In the genomic region with DNA sequence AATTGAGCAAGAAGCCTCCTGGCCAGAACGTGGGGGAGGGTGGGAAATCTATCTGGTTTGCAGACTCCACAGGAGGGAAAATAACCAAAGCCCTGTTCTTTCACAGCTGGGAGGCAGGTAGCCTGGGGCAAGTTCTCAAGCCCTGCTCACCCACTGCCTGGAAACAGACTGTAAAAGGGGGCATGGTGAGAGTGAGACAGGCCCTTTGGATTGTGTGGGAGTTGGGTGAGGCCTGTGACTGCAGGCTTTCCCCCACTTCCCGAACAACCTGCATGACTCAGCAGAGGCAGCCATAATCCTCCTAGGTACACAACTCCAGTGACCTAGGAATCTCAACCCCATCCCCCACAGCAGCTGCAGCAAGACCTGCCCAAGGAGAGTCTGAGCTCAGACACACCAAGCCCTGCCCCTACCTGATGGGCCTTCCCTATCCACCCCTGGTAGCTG, we compare ENCODE assay signal across 1 cellular context.
TF ChIP-seq lines count a peak whose summit lies in the region.

No MANE protein-coding gene starts in this region.

TF ChIP-seq in HepG2, 621 proteins besides CTCF, POLR2A, EP300 and RAD21 (continued from another document):
- TF ChIP-seq, protein P1, sequence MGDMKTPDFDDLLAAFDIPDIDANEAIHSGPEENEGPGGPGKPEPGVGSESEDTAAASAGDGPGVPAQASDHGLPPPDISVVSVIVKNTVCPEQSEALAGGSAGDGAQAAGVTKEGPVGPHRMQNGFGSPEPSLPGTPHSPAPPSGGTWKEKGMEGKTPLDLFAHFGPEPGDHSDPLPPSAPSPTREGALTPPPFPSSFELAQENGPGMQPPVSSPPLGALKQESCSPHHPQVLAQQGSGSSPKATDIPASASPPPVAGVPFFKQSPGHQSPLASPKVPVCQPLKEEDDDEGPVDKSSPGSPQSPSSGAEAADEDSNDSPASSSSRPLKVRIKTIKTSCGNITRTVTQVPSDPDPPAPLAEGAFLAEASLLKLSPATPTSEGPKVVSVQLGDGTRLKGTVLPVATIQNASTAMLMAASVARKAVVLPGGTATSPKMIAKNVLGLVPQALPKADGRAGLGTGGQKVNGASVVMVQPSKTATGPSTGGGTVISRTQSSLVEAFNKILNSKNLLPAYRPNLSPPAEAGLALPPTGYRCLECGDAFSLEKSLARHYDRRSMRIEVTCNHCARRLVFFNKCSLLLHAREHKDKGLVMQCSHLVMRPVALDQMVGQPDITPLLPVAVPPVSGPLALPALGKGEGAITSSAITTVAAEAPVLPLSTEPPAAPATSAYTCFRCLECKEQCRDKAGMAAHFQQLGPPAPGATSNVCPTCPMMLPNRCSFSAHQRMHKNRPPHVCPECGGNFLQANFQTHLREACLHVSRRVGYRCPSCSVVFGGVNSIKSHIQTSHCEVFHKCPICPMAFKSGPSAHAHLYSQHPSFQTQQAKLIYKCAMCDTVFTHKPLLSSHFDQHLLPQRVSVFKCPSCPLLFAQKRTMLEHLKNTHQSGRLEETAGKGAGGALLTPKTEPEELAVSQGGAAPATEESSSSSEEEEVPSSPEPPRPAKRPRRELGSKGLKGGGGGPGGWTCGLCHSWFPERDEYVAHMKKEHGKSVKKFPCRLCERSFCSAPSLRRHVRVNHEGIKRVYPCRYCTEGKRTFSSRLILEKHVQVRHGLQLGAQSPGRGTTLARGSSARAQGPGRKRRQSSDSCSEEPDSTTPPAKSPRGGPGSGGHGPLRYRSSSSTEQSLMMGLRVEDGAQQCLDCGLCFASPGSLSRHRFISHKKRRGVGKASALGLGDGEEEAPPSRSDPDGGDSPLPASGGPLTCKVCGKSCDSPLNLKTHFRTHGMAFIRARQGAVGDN (CRISPR knock-in tag; IDR thresholded peaks at IDR 0.05) = peak; percentile 42
- peak; percentile 61; the same call in 1 of the 2 replicates for TF ChIP-seq MAFG (CRISPR knock-in tag; IDR thresholded peaks at IDR 0.05)
- TF ChIP-seq NFE2L2 (IDR thresholded peaks at IDR 0.05; ENCODE audit: low read length) = peak; percentile 79; the same call in 1 of the 2 replicates
- TF ChIP-seq EHMT2 (IDR thresholded peaks at IDR 0.05; ENCODE audit: borderline replicate concordance, low read depth, low read length) = 0 out of 2 replicates have a peak, but pooled peaks have one; percentile 49
- TF ChIP-seq, protein P2, sequence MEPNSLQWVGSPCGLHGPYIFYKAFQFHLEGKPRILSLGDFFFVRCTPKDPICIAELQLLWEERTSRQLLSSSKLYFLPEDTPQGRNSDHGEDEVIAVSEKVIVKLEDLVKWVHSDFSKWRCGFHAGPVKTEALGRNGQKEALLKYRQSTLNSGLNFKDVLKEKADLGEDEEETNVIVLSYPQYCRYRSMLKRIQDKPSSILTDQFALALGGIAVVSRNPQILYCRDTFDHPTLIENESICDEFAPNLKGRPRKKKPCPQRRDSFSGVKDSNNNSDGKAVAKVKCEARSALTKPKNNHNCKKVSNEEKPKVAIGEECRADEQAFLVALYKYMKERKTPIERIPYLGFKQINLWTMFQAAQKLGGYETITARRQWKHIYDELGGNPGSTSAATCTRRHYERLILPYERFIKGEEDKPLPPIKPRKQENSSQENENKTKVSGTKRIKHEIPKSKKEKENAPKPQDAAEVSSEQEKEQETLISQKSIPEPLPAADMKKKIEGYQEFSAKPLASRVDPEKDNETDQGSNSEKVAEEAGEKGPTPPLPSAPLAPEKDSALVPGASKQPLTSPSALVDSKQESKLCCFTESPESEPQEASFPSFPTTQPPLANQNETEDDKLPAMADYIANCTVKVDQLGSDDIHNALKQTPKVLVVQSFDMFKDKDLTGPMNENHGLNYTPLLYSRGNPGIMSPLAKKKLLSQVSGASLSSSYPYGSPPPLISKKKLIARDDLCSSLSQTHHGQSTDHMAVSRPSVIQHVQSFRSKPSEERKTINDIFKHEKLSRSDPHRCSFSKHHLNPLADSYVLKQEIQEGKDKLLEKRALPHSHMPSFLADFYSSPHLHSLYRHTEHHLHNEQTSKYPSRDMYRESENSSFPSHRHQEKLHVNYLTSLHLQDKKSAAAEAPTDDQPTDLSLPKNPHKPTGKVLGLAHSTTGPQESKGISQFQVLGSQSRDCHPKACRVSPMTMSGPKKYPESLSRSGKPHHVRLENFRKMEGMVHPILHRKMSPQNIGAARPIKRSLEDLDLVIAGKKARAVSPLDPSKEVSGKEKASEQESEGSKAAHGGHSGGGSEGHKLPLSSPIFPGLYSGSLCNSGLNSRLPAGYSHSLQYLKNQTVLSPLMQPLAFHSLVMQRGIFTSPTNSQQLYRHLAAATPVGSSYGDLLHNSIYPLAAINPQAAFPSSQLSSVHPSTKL (CRISPR knock-in tag; IDR thresholded peaks at IDR 0.05) = peak; percentile 37
- TF ChIP-seq ZFX (CRISPR knock-in tag; IDR thresholded peaks at IDR 0.05; ENCODE audit: low read depth) = peak; percentile 54; the same call in 1 of the 2 replicates
- TF ChIP-seq KMT2A (CRISPR knock-in tag; IDR thresholded peaks at IDR 0.05) = 0 out of 2 replicates have a peak, but pooled peaks have one; percentile 9
- peak; percentile 91 for TF ChIP-seq NFE2 (CRISPR knock-in tag; IDR thresholded peaks at IDR 0.05)
- 0 out of 2 replicates have a peak, but pooled peaks have one; percentile 24 for TF ChIP-seq KDM2A (CRISPR knock-in tag; IDR thresholded peaks at IDR 0.05; ENCODE audit: borderline replicate concordance, low read depth)
- 0 out of 2 replicates have a peak, but pooled peaks have one; percentile 41 for TF ChIP-seq ZNF124 (CRISPR knock-in tag; IDR thresholded peaks at IDR 0.05)
- TF ChIP-seq ETV5 (CRISPR knock-in tag; IDR thresholded peaks at IDR 0.05; ENCODE audit: borderline replicate concordance) = 0 out of 2 replicates have a peak, but pooled peaks have one; percentile 8
- peak; percentile 17 for TF ChIP-seq RBM39 (IDR thresholded peaks at IDR 0.05; ENCODE audit: low read depth, low read length, poor library complexity, severe bottlenecking)
- 0 out of 2 replicates have a peak, but pooled peaks have one; percentile 33 for TF ChIP-seq ZNF292 (CRISPR knock-in tag; IDR thresholded peaks at IDR 0.05; ENCODE audit: borderline replicate concordance, low read depth)
- 0 out of 2 replicates have a peak, but pooled peaks have one; percentile 39 for TF ChIP-seq BRD4 (CRISPR knock-in tag; IDR thresholded peaks at IDR 0.05)
- 0 out of 2 replicates have a peak, but pooled peaks have one; percentile 51 for TF ChIP-seq ZNF274 (CRISPR knock-in tag; IDR thresholded peaks at IDR 0.05)
